Comparison of ENCODE assay signal across 1 cellular context in the genomic region with DNA sequence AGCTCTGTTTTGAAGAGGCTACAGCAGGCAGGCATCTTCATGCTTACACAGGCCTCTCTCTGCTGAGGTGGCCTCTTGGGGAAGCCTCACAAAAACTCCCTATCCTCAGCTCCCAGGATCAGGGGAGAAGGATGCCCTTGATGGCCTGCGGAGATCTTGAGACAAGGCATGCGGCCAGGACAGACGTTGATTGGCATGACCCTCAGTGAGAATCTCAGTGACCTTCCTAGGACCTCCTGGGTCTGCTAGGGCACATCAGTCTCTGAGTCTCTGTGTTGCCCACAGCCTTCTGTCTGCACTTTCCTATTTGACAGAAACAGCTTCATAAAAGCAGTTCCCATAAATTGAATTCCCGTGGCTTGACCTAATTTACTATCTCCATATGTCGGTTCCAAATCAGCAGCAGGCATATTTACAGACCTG.
TF ChIP-seq lines count a peak whose summit lies in the region.

No MANE protein-coding gene starts in this region.

TF ChIP-seq in GM23338, 12 proteins besides CTCF, POLR2A, EP300 and RAD21 (continued from another document):
- TF ChIP-seq, protein P1, sequence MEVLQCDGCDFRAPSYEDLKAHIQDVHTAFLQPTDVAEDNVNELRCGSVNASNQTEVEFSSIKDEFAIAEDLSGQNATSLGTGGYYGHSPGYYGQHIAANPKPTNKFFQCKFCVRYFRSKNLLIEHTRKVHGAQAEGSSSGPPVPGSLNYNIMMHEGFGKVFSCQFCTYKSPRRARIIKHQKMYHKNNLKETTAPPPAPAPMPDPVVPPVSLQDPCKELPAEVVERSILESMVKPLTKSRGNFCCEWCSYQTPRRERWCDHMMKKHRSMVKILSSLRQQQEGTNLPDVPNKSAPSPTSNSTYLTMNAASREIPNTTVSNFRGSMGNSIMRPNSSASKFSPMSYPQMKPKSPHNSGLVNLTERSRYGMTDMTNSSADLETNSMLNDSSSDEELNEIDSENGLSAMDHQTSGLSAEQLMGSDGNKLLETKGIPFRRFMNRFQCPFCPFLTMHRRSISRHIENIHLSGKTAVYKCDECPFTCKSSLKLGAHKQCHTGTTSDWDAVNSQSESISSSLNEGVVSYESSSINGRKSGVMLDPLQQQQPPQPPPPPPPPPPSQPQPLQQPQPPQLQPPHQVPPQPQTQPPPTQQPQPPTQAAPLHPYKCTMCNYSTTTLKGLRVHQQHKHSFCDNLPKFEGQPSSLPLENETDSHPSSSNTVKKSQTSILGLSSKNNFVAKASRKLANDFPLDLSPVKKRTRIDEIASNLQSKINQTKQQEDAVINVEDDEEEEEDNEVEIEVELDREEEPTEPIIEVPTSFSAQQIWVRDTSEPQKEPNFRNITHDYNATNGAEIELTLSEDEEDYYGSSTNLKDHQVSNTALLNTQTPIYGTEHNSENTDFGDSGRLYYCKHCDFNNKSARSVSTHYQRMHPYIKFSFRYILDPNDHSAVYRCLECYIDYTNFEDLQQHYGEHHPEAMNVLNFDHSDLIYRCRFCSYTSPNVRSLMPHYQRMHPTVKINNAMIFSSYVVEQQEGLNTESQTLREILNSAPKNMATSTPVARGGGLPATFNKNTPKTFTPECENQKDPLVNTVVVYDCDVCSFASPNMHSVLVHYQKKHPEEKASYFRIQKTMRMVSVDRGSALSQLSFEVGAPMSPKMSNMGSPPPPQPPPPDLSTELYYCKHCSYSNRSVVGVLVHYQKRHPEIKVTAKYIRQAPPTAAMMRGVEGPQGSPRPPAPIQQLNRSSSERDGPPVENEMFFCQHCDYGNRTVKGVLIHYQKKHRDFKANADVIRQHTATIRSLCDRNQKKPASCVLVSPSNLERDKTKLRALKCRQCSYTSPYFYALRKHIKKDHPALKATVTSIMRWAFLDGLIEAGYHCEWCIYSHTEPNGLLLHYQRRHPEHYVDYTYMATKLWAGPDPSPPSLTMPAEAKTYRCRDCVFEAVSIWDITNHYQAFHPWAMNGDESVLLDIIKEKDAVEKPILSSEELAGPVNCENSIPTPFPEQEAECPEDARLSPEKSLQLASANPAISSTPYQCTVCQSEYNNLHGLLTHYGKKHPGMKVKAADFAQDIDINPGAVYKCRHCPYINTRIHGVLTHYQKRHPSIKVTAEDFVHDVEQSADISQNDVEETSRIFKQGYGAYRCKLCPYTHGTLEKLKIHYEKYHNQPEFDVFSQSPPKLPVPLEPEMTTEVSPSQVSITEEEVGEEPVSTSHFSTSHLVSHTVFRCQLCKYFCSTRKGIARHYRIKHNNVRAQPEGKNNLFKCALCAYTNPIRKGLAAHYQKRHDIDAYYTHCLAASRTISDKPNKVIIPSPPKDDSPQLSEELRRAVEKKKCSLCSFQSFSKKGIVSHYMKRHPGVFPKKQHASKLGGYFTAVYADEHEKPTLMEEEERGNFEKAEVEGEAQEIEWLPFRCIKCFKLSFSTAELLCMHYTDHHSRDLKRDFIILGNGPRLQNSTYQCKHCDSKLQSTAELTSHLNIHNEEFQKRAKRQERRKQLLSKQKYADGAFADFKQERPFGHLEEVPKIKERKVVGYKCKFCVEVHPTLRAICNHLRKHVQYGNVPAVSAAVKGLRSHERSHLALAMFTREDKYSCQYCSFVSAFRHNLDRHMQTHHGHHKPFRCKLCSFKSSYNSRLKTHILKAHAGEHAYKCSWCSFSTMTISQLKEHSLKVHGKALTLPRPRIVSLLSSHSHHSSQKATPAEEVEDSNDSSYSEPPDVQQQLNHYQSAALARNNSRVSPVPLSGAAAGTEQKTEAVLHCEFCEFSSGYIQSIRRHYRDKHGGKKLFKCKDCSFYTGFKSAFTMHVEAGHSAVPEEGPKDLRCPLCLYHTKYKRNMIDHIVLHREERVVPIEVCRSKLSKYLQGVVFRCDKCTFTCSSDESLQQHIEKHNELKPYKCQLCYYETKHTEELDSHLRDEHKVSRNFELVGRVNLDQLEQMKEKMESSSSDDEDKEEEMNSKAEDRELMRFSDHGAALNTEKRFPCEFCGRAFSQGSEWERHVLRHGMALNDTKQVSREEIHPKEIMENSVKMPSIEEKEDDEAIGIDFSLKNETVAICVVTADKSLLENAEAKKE (CRISPR knock-in tag; IDR thresholded peaks at IDR 0.05), result 0 out of 2 replicates have a peak, but pooled peaks have one; percentile 26
